Comparison of ENCODE assay signal across 1 cellular context in the genomic region with DNA sequence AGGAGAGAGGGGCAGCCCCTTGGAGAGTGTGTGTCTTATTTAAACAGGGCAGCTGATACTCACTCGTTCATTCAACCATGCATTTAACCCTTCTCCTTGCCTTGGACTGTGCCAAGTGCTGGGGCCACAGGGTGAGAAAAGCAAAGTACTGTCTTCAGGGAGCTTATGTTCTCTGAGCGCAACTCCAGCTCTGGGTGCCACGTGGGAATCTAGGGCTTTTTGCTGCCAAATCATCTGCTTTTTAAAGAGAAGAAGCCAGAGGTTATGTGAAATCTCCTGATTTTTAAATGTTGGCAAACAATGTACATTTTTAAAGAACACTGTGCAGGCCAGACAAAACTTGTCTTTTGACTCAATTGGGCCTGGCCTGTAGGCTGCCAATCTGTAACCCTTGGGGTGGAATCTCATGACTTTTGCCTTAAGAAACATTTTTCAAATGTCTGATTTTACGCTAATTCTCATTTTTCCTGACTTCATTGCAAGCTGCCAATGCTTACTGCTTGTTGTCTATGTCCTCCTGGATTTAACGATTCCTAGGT.
TF ChIP-seq lines count a peak whose summit lies in the region.

No MANE protein-coding gene starts in this region.

TF ChIP-seq in GM23338, 12 proteins besides CTCF, POLR2A, EP300 and RAD21:
- TF ChIP-seq EZH2phosphoT487 (IDR thresholded peaks at IDR 0.05; ENCODE audit: unreplicated experiment) (no peak), NANOG (IDR thresholded peaks at IDR 0.05; ENCODE audit: borderline replicate concordance) (no peak), EZH2 (IDR thresholded peaks at IDR 0.05; ENCODE audit: low read depth, unreplicated experiment) (no peak), CREB1 (CRISPR knock-in tag; IDR thresholded peaks at IDR 0.05; ENCODE audit: low read depth) (no peak), JUNB (IDR thresholded peaks at IDR 0.05; ENCODE audit: unreplicated experiment) (no peak), ZNF114 (CRISPR knock-in tag; IDR thresholded peaks at IDR 0.05) (no peak), POLR2AphosphoS5 (IDR thresholded peaks at IDR 0.05; ENCODE audit: low read depth) (no peak), STAT1 (IDR thresholded peaks at IDR 0.05; ENCODE audit: unreplicated experiment) (no peak), ZNF331 (CRISPR knock-in tag; IDR thresholded peaks at IDR 0.05; ENCODE audit: low read depth) (no peak)
- TF ChIP-seq, protein P1, sequence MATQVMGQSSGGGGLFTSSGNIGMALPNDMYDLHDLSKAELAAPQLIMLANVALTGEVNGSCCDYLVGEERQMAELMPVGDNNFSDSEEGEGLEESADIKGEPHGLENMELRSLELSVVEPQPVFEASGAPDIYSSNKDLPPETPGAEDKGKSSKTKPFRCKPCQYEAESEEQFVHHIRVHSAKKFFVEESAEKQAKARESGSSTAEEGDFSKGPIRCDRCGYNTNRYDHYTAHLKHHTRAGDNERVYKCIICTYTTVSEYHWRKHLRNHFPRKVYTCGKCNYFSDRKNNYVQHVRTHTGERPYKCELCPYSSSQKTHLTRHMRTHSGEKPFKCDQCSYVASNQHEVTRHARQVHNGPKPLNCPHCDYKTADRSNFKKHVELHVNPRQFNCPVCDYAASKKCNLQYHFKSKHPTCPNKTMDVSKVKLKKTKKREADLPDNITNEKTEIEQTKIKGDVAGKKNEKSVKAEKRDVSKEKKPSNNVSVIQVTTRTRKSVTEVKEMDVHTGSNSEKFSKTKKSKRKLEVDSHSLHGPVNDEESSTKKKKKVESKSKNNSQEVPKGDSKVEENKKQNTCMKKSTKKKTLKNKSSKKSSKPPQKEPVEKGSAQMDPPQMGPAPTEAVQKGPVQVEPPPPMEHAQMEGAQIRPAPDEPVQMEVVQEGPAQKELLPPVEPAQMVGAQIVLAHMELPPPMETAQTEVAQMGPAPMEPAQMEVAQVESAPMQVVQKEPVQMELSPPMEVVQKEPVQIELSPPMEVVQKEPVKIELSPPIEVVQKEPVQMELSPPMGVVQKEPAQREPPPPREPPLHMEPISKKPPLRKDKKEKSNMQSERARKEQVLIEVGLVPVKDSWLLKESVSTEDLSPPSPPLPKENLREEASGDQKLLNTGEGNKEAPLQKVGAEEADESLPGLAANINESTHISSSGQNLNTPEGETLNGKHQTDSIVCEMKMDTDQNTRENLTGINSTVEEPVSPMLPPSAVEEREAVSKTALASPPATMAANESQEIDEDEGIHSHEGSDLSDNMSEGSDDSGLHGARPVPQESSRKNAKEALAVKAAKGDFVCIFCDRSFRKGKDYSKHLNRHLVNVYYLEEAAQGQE (IDR thresholded peaks at IDR 0.05; ENCODE audit: unreplicated experiment), result no peak
- TF ChIP-seq, protein P2, sequence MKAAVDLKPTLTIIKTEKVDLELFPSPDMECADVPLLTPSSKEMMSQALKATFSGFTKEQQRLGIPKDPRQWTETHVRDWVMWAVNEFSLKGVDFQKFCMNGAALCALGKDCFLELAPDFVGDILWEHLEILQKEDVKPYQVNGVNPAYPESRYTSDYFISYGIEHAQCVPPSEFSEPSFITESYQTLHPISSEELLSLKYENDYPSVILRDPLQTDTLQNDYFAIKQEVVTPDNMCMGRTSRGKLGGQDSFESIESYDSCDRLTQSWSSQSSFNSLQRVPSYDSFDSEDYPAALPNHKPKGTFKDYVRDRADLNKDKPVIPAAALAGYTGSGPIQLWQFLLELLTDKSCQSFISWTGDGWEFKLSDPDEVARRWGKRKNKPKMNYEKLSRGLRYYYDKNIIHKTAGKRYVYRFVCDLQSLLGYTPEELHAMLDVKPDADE (IDR thresholded peaks at IDR 0.05), result no peak
- TF ChIP-seq, protein P3, sequence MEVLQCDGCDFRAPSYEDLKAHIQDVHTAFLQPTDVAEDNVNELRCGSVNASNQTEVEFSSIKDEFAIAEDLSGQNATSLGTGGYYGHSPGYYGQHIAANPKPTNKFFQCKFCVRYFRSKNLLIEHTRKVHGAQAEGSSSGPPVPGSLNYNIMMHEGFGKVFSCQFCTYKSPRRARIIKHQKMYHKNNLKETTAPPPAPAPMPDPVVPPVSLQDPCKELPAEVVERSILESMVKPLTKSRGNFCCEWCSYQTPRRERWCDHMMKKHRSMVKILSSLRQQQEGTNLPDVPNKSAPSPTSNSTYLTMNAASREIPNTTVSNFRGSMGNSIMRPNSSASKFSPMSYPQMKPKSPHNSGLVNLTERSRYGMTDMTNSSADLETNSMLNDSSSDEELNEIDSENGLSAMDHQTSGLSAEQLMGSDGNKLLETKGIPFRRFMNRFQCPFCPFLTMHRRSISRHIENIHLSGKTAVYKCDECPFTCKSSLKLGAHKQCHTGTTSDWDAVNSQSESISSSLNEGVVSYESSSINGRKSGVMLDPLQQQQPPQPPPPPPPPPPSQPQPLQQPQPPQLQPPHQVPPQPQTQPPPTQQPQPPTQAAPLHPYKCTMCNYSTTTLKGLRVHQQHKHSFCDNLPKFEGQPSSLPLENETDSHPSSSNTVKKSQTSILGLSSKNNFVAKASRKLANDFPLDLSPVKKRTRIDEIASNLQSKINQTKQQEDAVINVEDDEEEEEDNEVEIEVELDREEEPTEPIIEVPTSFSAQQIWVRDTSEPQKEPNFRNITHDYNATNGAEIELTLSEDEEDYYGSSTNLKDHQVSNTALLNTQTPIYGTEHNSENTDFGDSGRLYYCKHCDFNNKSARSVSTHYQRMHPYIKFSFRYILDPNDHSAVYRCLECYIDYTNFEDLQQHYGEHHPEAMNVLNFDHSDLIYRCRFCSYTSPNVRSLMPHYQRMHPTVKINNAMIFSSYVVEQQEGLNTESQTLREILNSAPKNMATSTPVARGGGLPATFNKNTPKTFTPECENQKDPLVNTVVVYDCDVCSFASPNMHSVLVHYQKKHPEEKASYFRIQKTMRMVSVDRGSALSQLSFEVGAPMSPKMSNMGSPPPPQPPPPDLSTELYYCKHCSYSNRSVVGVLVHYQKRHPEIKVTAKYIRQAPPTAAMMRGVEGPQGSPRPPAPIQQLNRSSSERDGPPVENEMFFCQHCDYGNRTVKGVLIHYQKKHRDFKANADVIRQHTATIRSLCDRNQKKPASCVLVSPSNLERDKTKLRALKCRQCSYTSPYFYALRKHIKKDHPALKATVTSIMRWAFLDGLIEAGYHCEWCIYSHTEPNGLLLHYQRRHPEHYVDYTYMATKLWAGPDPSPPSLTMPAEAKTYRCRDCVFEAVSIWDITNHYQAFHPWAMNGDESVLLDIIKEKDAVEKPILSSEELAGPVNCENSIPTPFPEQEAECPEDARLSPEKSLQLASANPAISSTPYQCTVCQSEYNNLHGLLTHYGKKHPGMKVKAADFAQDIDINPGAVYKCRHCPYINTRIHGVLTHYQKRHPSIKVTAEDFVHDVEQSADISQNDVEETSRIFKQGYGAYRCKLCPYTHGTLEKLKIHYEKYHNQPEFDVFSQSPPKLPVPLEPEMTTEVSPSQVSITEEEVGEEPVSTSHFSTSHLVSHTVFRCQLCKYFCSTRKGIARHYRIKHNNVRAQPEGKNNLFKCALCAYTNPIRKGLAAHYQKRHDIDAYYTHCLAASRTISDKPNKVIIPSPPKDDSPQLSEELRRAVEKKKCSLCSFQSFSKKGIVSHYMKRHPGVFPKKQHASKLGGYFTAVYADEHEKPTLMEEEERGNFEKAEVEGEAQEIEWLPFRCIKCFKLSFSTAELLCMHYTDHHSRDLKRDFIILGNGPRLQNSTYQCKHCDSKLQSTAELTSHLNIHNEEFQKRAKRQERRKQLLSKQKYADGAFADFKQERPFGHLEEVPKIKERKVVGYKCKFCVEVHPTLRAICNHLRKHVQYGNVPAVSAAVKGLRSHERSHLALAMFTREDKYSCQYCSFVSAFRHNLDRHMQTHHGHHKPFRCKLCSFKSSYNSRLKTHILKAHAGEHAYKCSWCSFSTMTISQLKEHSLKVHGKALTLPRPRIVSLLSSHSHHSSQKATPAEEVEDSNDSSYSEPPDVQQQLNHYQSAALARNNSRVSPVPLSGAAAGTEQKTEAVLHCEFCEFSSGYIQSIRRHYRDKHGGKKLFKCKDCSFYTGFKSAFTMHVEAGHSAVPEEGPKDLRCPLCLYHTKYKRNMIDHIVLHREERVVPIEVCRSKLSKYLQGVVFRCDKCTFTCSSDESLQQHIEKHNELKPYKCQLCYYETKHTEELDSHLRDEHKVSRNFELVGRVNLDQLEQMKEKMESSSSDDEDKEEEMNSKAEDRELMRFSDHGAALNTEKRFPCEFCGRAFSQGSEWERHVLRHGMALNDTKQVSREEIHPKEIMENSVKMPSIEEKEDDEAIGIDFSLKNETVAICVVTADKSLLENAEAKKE (CRISPR knock-in tag; IDR thresholded peaks at IDR 0.05), result no peak
